Comparison of ENCODE assay signal across 8 cellular contexts in genomic region chr21:15063081-15063820, GRCh38. TPM values are rescaled to one million over a fixed set of nuclear protein-coding genes. Genes with fewer than 3 reads are reported as not detected.
DNase-seq lines count a peak whose midpoint lies in the region; ATAC-seq and TF ChIP-seq lines count a peak whose summit lies in the region.

No MANE protein-coding gene starts in this region.

- H3K9me3 ChIP-seq in left ventricle myocardium inferior (replicated peaks) (no peaks in the 10 kb centered on the region), neutrophil (no peaks in the 10 kb centered on the region)

- H3K36me3 ChIP-seq in left ventricle myocardium inferior = no peaks in the 10 kb centered on the region
- no peaks in the 10 kb centered on the region for H3K36me3 ChIP-seq in neutrophil

- ATAC-seq in Right ventricle myocardium inferior = no peak
- no peak for ATAC-seq in GM19395 (IDR thresholded peaks at IDR 0.05; ENCODE audit: unreplicated experiment)
- ATAC-seq in GM19452 (IDR thresholded peaks at IDR 0.05; ENCODE audit: unreplicated experiment) = no peak

- peak overlapping the region; percentile 97 for H3K27ac ChIP-seq in left ventricle myocardium inferior (replicated peaks)
- H3K27ac ChIP-seq in epithelial cell of prostate = peak overlapping the region; percentile 92
- H3K27ac ChIP-seq in neutrophil = no peak overlapping the region

- no peak for DNase-seq in left ventricle myocardium inferior
- no peak for DNase-seq in Right ventricle myocardium inferior (ENCODE audit: missing footprints)
- DNase-seq in activated CD4-positive, alpha-beta T cell treated with anti-CD3 and anti-CD28 coated beads for 48 hours = peak; percentile 37
- no peak for DNase-seq in epithelial cell of prostate (ENCODE audit: low read depth, low spot score)
- no peak for DNase-seq in NCI-H187 treated with DMSO at 0.1 percent for 48 hours (lab: John Stamatoyannopoulos, UW)

- intact Hi-C loops in left ventricle myocardium inferior (cut with micrococcal nuclease) = loop anchor here (5.0 kb wide), 1 partner anchor 419 kb away; no protein-coding TSS in a partner anchor
- intact Hi-C loops in Right ventricle myocardium inferior (cut with DNase I) = loop anchor here (5.0 to 10.0 kb wide), 5 partner anchors 76 to 678 kb away; partner anchors contain the start of gene HSPA13

- TF ChIP-seq CTCF in left ventricle myocardium inferior (IDR thresholded peaks at IDR 0.05; ENCODE audit: borderline replicate concordance) (no peak), neutrophil (IDR thresholded peaks at IDR 0.05) (no peak)

- H3K4me3 ChIP-seq in left ventricle myocardium inferior (peak overlapping the region; percentile 95), neutrophil (ENCODE audit: low read depth in 1 of 2, low read length in 1 of 2) (peak overlapping the region; percentile 71)

- H3K4me1 ChIP-seq in left ventricle myocardium inferior (peaks cover 78% of the 10 kb centered on the region), neutrophil (ENCODE audit: control insufficient read depth in 1 of 2, insufficient read depth in 1 of 2, low read depth in 1 of 2, low read length in 1 of 2) (peaks cover 46 to 69% of the 10 kb centered on the region in 2 experiments)

- H3K27me3 ChIP-seq in left ventricle myocardium inferior (ENCODE audit: low read depth) = no peaks in the 10 kb centered on the region
- H3K27me3 ChIP-seq in neutrophil = peaks cover 3% of the 10 kb centered on the region

RNA-seq across cellular contexts. Expression of gene NRIP1, which starts 1.5 kb away (rescaled TPM):
- total RNA-seq in left ventricle myocardium inferior = 16.8 TPM
- total RNA-seq in Right ventricle myocardium inferior = 16.0 TPM
